In genomic region chr16:75104836-75105235, GRCh38 we compare ENCODE assay signal across 14 cellular contexts. TPM values are rescaled to one million over a fixed set of nuclear protein-coding genes. Genes with fewer than 3 reads are reported as not detected.
DNase-seq lines count a peak whose midpoint lies in the region; ATAC-seq, FAIRE-seq and TF ChIP-seq lines count a peak whose summit lies in the region.
"Had no signal": no experiment of that assay in that cellular context is flagged by ENCODE, and none has a peak within 500 bp of the region (broad histone marks: within the 10 kb centered on the region; RNA-seq: fewer than 3 reads in every experiment).

No MANE protein-coding gene starts in this region.

- DNase-seq in right atrium auricular region (ENCODE audit: low spot score) (no peak), left ventricle myocardium superior (no peak), H1 (ENCODE audit: low read depth in 1 of 2, low spot score in 2 of 2) (no peak), trophoblast cell (no peak)
- no peak for DNase-seq in activated CD8-positive, alpha-beta memory T cell treated with anti-CD3 and anti-CD28 coated beads, Interleukin-2, amount 50 U/mL, for 48 hours
- DNase-seq: activated naive CD4-positive, alpha-beta T cell treated with Interleukin-2 at 50 U/mL for 16 hours; NCI-H2171; stimulated activated naive CD4-positive, alpha-beta T cell treated with Interleukin-2 at 50 U/mL for 16 hours had no signal

- no peak overlapping the region for H4K91ac ChIP-seq in H1 (replicated peaks; ENCODE audit: insufficient read length, low read length)
- H4K91ac ChIP-seq in trophoblast cell (ENCODE audit: low read depth, low read length) = no peak overlapping the region

- H3K79me2 ChIP-seq in H1 (ENCODE audit: control insufficient read depth in 1 of 2, insufficient read depth in 2 of 2, low read length in 2 of 2) = peaks cover 0 to 20% of the 10 kb centered on the region in 2 experiments; a peak in 1 of 4 replicates
- H3K79me2 ChIP-seq in trophoblast cell (ENCODE audit: control insufficient read depth, insufficient read depth, low read length, poor library complexity) = peaks cover 4% of the 10 kb centered on the region

- H3K14ac ChIP-seq in H1 (ENCODE audit: insufficient read length) (no peak overlapping the region), trophoblast cell (ENCODE audit: low read length) (no peak overlapping the region)

- no peak overlapping the region for H3K56ac ChIP-seq in H1 (replicated peaks; ENCODE audit: insufficient read length, low read depth, low read length)

- no peaks in the 10 kb centered on the region; the same call in 1 of the 2 replicates for H3K23me2 ChIP-seq in H1 (ENCODE audit: low read depth, low read length)

- no peak overlapping the region for H3K4me3 ChIP-seq in right atrium auricular region
- no peak overlapping the region for H3K4me3 ChIP-seq in H1 (ENCODE audit: extremely low read depth in 1 of 4, insufficient read depth in 2 of 4, low read depth in 3 of 4, low read length in 4 of 4)
- peak overlapping the region; percentile 27 for H3K4me3 ChIP-seq in trophoblast cell (ENCODE audit: low read depth, low read length)
- H3K4me3 ChIP-seq: right lobe of liver had no signal

- H3K4me1 ChIP-seq in right atrium auricular region = peaks cover 0 to 56% of the 10 kb centered on the region in 2 donors
- H3K4me1 ChIP-seq in H1 (replicated peaks in 1 of 4; ENCODE audit: control insufficient read depth in 3 of 4, insufficient read depth in 4 of 4, low read length in 3 of 4) = peaks cover 9 to 23% (median 15%) of the 10 kb centered on the region in 4 experiments
- H3K4me1 ChIP-seq in trophoblast cell (ENCODE audit: control insufficient read depth in 1 of 2, insufficient read depth in 2 of 2, low read length in 2 of 2) = peaks cover 25 to 30% of the 10 kb centered on the region in 2 experiments

- H3K27ac ChIP-seq in right atrium auricular region = peak overlapping the region; percentile 75 to 77
- no peak overlapping the region for H3K27ac ChIP-seq in H1 (ENCODE audit: low read depth, low read length)
- no peak overlapping the region for H3K27ac ChIP-seq in trophoblast cell (ENCODE audit: low read depth, low read length)

- WGBS in H1 (ENCODE audit: extremely low coverage in 1 of 2, insufficient coverage in 1 of 2, insufficient read length in 1 of 2, insufficient replicate concordance in 2 of 2, low coverage in 1 of 2, low lambda C conversion rate in 2 of 2, missing lambda C conversion rate in 1 of 2), 2 experiments = 96% methylated on average over 10 of the region's 11 CpGs; no CpG with 5 or more reads in 1 of the 2 experiments
- WGBS in trophoblast cell (ENCODE audit: extremely low coverage, insufficient coverage, insufficient read length) = no CpG with 5 or more reads among the region's 11 CpGs

- no peak overlapping the region for H3K23ac ChIP-seq in H1 (ENCODE audit: insufficient read length)
- no peak overlapping the region for H3K23ac ChIP-seq in trophoblast cell (ENCODE audit: low read length)

- TF ChIP-seq CTCF in right atrium auricular region (IDR thresholded peaks at IDR 0.05) = no peak
- no peak for TF ChIP-seq CTCF in H1 (IDR thresholded peaks at IDR 0.05; ENCODE audit: control extremely low read depth in 1 of 3, insufficient read depth in 1 of 3, low read depth in 1 of 3, low read length in 3 of 3)

- H2AFZ ChIP-seq in H1 (ENCODE audit: low read length) (no peak overlapping the region), trophoblast cell (ENCODE audit: insufficient read depth, low read length, poor library complexity) (no peak overlapping the region)

- H4K12ac ChIP-seq in trophoblast cell (ENCODE audit: low read depth, low read length) = no peak overlapping the region

- no peak overlapping the region for H3K4me2 ChIP-seq in H1 (ENCODE audit: insufficient read depth in 1 of 2, low read depth in 2 of 2, low read length in 2 of 2)
- no peak overlapping the region for H3K4me2 ChIP-seq in trophoblast cell (ENCODE audit: low read length)

- H2BK120ac ChIP-seq in H1 (replicated peaks; ENCODE audit: low read depth, low read length) (no peak overlapping the region), trophoblast cell (ENCODE audit: insufficient read depth, low read length, poor library complexity) (no peak overlapping the region)

- H4K8ac ChIP-seq in H1 (ENCODE audit: extremely low read depth, insufficient read depth, low read length) (no peak overlapping the region; the same call in 1 of the 2 replicates), trophoblast cell (ENCODE audit: low read depth, low read length) (no peak overlapping the region)

- H2BK5ac ChIP-seq in H1 (ENCODE audit: low read depth, low read length) = no peak overlapping the region; the same call in 1 of the 2 replicates
- no peak overlapping the region for H2BK5ac ChIP-seq in trophoblast cell (ENCODE audit: low read depth, low read length, poor library complexity)

- H2BK15ac ChIP-seq in H1 (ENCODE audit: low read length) = no peak overlapping the region

- H2BK12ac ChIP-seq in H1 (ENCODE audit: low read depth, low read length) (no peak overlapping the region; the same call in 1 of the 2 replicates), trophoblast cell (ENCODE audit: low read length) (no peak overlapping the region)

- H3K79me1 ChIP-seq in H1 (ENCODE audit: low read depth, low read length) (peaks cover 9% of the 10 kb centered on the region), trophoblast cell (ENCODE audit: low read length) (peaks cover 3% of the 10 kb centered on the region)

- H3K9me3 ChIP-seq in right atrium auricular region (no peaks in the 10 kb centered on the region), H1 (ENCODE audit: insufficient read depth in 2 of 2, low read depth in 1 of 2, low read length in 1 of 2) (no peaks in the 10 kb centered on the region), trophoblast cell (ENCODE audit: insufficient read depth, low read depth, low read length) (no peaks in the 10 kb centered on the region)
- H3K9me3 ChIP-seq: right lobe of liver had no signal

- H4K20me1 ChIP-seq in H1 (replicated peaks in 1 of 2; ENCODE audit: control insufficient read depth in 1 of 2, insufficient read depth in 2 of 2, low read length in 2 of 2) = peaks cover 0 to 8% of the 10 kb centered on the region in 2 experiments

- no peak for TF ChIP-seq EP300 in H1 (IDR thresholded peaks at IDR 0.05; ENCODE audit: borderline replicate concordance in 1 of 2, low read depth in 2 of 2, low read length in 2 of 2)

- no peak for FAIRE-seq in H1 (lab: Jason Lieb, UNC)
- FAIRE-seq: keratinocyte had no signal

- CTCF ChIA-PET in H1 (lab: Charles Lee; ENCODE audit: partially characterized antibody) = interaction anchor here (0.5 to 2.0 kb wide), 10 partner anchors 8 to 234 kb away, joined by 3 to 8 read pairs (median 3); partner anchors contain the start of gene ZNRF1

- H3K4ac ChIP-seq in H1 (replicated peaks; ENCODE audit: insufficient read length, low read depth, low read length) (peak overlapping the region; percentile 4), trophoblast cell (ENCODE audit: low read depth, low read length) (no peak overlapping the region)

- no peak overlapping the region for H3K9ac ChIP-seq in H1 (replicated peaks in 1 of 4; ENCODE audit: extremely low read depth in 1 of 4, low read depth in 3 of 4, low read length in 3 of 4)
- no peak overlapping the region for H3K9ac ChIP-seq in trophoblast cell (ENCODE audit: low read length)

- H3K27me3 ChIP-seq in right atrium auricular region (no peaks in the 10 kb centered on the region), H1 (replicated peaks in 1 of 4; ENCODE audit: control insufficient read depth in 3 of 4, extremely low read depth in 1 of 4, insufficient read depth in 3 of 4, low read length in 3 of 4) (no peaks in the 10 kb centered on the region), trophoblast cell (ENCODE audit: insufficient read depth, low read length) (no peaks in the 10 kb centered on the region)
- H3K27me3 ChIP-seq: right lobe of liver had no signal

- TF ChIP-seq RAD21 in H1 (IDR thresholded peaks at IDR 0.05 in 1 of 2, conservative IDR thresholded peaks at IDR 0.05 in 1 of 2; ENCODE audit: low read depth in 2 of 2, low read length in 2 of 2) = no peak

- TF ChIP-seq POLR2A in H1 (IDR thresholded peaks at IDR 0.05; ENCODE audit: control extremely low read depth in 1 of 2, low read depth in 2 of 2, low read length in 2 of 2) = no peak

- intact Hi-C loops in left ventricle myocardium superior (cut with micrococcal nuclease) = loop anchor here (5.0 kb wide), 1 partner anchor 103 kb away; no protein-coding TSS in a partner anchor

- ATAC-seq in left ventricle myocardium superior = no peak
- no peak for ATAC-seq in GM21360 (IDR thresholded peaks at IDR 0.05; ENCODE audit: unreplicated experiment)
- no peak for ATAC-seq in HG02981 (IDR thresholded peaks at IDR 0.05; ENCODE audit: unreplicated experiment)
- ATAC-seq in HG03135 (IDR thresholded peaks at IDR 0.05; ENCODE audit: unreplicated experiment) = no peak

- H4K5ac ChIP-seq in H1 (ENCODE audit: insufficient read length, low read depth, low read length) = no peak overlapping the region

- no peak overlapping the region for H2BK20ac ChIP-seq in H1 (ENCODE audit: low read length)

- H3K36me3 ChIP-seq in right atrium auricular region (no peaks in the 10 kb centered on the region), H1 (ENCODE audit: control insufficient read depth in 2 of 4, insufficient read depth in 4 of 4, low read length in 3 of 4) (peaks cover 0 to 4% (median 0%) of the 10 kb centered on the region in 4 experiments; a peak in 2 of 8 replicates), trophoblast cell (ENCODE audit: control insufficient read depth in 1 of 2, insufficient read depth in 2 of 2, low read length in 2 of 2) (peaks cover 13 to 17% of the 10 kb centered on the region in 2 experiments)
- H3K36me3 ChIP-seq: right lobe of liver had no signal

- no peak overlapping the region for H3K18ac ChIP-seq in H1 (ENCODE audit: extremely low read depth, low read length)
- peak overlapping the region; percentile 17 for H3K18ac ChIP-seq in trophoblast cell (ENCODE audit: low read length)

- POLR2A ChIA-PET in H1 (lab: Charles Lee; ENCODE audit: partially characterized antibody) = interaction anchor here (0.8 to 2.2 kb wide), 7 partner anchors 9 to 325 kb away, joined by 3 to 8 read pairs (median 4); partner anchors contain the start of genes LDHD and ZNRF1

- H2AK5ac ChIP-seq in H1 (ENCODE audit: low read depth, low read length) = no peak overlapping the region
- H2AK5ac ChIP-seq in trophoblast cell (ENCODE audit: low read length) = no peak overlapping the region

RNA-seq across cellular contexts. Expression of gene LDHD, which starts 11.7 kb away (rescaled TPM):
- total RNA-seq in right atrium auricular region (10 to 100 TPM; 28.8 to 65.6 TPM), left ventricle myocardium superior (83.3 TPM)
- total RNA-seq in H1 (2021; fragmentation: NEBNext Ultra II Directional; extraction: Animal tissue kit (Norgen Biotek cat#: 25700)) = 14.7 and 14.9 TPM in 2 replicates
- 18.2 and 43.1 TPM in 2 replicates for polyA plus RNA-seq in H1 (2011; rRNA removed)
- polyA plus RNA-seq in H1 (2011; cell fraction: cytosol; rRNA removed) = 35.2 TPM
- polyA plus RNA-seq in H1 (2011; cell fraction: nucleus; rRNA removed) = 71.5 TPM
- polyA plus RNA-seq in H1 (2012, experiment 1 of 2) = 7.7 to 14.3 TPM (median 11.1 TPM) in 4 replicates
- polyA plus RNA-seq in H1 (2012, experiment 2 of 2) = 8.7 TPM
- polyA plus RNA-seq in H1 (2013, experiment 1 of 2) = 1.8 TPM
- 1.2 TPM for polyA plus RNA-seq in H1 (2013, experiment 2 of 2)
- 6.8 and 8.6 TPM in 2 replicates for polyA minus RNA-seq in H1 (2011; rRNA and poly(A)+ RNA removed)
- 18.0 TPM for polyA minus RNA-seq in H1 (2011; cell fraction: cytosol; rRNA and poly(A)+ RNA removed)
- polyA minus RNA-seq in H1 (2011; cell fraction: nucleus; rRNA and poly(A)+ RNA removed) = 38.5 TPM
- polyA plus RNA-seq in trophoblast cell (2013) = 0.08 and 0.15 TPM in 2 replicates
- total RNA-seq: Daoy had no signal

RNA-seq across cellular contexts. Expression of gene ZFP1, which starts 43.5 kb away (rescaled TPM):
- 1 to 10 TPM; 8.6 to 8.8 TPM for total RNA-seq in right atrium auricular region
- total RNA-seq in left ventricle myocardium superior = 6.7 TPM
- 11.2 and 12.2 TPM in 2 replicates for total RNA-seq in H1 (2021; fragmentation: NEBNext Ultra II Directional; extraction: Animal tissue kit (Norgen Biotek cat#: 25700))
- 2.2 and 4.0 TPM in 2 replicates for polyA plus RNA-seq in H1 (2011; rRNA removed)
- 4.0 TPM for polyA plus RNA-seq in H1 (2011; cell fraction: cytosol; rRNA removed)
- polyA plus RNA-seq in H1 (2011; cell fraction: nucleus; rRNA removed) = 4.3 TPM
- polyA plus RNA-seq in H1 (2012, experiment 1 of 2) = 5.4 to 6.7 TPM (median 5.6 TPM) in 4 replicates
- polyA plus RNA-seq in H1 (2012, experiment 2 of 2) = 0.64 TPM
- polyA plus RNA-seq in H1 (2013, experiment 1 of 2) = 5.5 TPM
- polyA plus RNA-seq in H1 (2013, experiment 2 of 2) = 5.5 TPM
- polyA minus RNA-seq in H1 (2011; rRNA and poly(A)+ RNA removed) = 9.4 and 15.2 TPM in 2 replicates
- 12.6 TPM for polyA minus RNA-seq in H1 (2011; cell fraction: cytosol; rRNA and poly(A)+ RNA removed)
- 19.2 TPM for polyA minus RNA-seq in H1 (2011; cell fraction: nucleus; rRNA and poly(A)+ RNA removed)
- polyA plus RNA-seq in trophoblast cell (2013) = 8.6 and 8.7 TPM in 2 replicates

Comparison
In these comparisons a context has a peak if more than half of its experiments do, and no peak if none do; other contexts are left out.
1. H3K27ac ChIP-seq: peak in right atrium auricular region (2 of 2); none in H1 (single experiment) and trophoblast cell (single experiment).